28 cellular contexts compared by ENCODE assay signal in genomic region chr1:103307751-103308150, GRCh38.
"Had no signal": no experiment of that assay in that cellular context is flagged by ENCODE, and none has a peak within 500 bp of the region (broad histone marks: within the 10 kb centered on the region; RNA-seq: fewer than 3 reads in every experiment).

No MANE protein-coding gene starts in this region.

- ATAC-seq: naive thymus-derived CD8-positive, alpha-beta T cell; natural killer cell treated with Interleukin-12 subunit alpha and Interleukin-12 subunit beta and Interleukin-15 and Interleukin-18, amount 100 ng/mL, for 72 hours; pancreas; right cardiac atrium; sciatic nerve; stimulated activated memory B cell treated with anti-CD40 and anti-IgM and Interleukin-4, amounts not matched to agents 10 μg/mL and 1 μg/mL and 100 μg/mL, for 72 hours; stimulated activated naive CD8-positive, alpha-beta T cell treated with anti-CD3 and anti-CD28 coated beads, Interleukin-15, amount 100 ng/mL, for 72 hours; stimulated activated naive CD8-positive, alpha-beta T cell treated with anti-CD3 and anti-CD28 coated beads, Interleukin-15, Interleukin-2, amounts not matched to agents 100 U/mL and 50 U/mL, for 24 hours; upper lobe of right lung had no signal

- H3K4me3 ChIP-seq: pancreas, prostate gland, skin epidermis, smooth muscle cell, spleen, suprapubic skin, testis, tibial artery, transverse colon, upper lobe of right lung, uterus had no signal

- H3K4me2 ChIP-seq: smooth muscle cell had no signal

- H3K4me1 ChIP-seq: pancreas, prostate gland, spleen, suprapubic skin, testis, tibial artery, transverse colon, upper lobe of right lung, uterus had no signal

- H3K27ac ChIP-seq: neutrophil, pancreas, prostate gland, skin epidermis, spleen, suprapubic skin, testis, tibial artery, transverse colon, upper lobe of right lung, uterus had no signal

- H3K36me3 ChIP-seq: neutrophil, pancreas, prostate gland, spleen, suprapubic skin, tibial artery, transverse colon, upper lobe of right lung, uterus had no signal

- FAIRE-seq: pancreas had no signal

- DNase-seq: naive thymus-derived CD8-positive, alpha-beta T cell; nephron progenitor cell; nucleus accumbens; pancreas; right cardiac atrium; spleen; stimulated activated CD4-positive, alpha-beta T cell treated with anti-CD3 and anti-CD28 coated beads, Interleukin-12 subunit alpha, Interleukin-12 subunit beta, amount 100 ng/mL, for 4 hours; stimulated activated CD4-positive, alpha-beta T cell treated with anti-CD3 and anti-CD28 coated beads, Interleukin-1b, Interleukin-23, amount 100 ng/mL, for 48 hours; stimulated activated CD4-positive, alpha-beta T cell treated with anti-CD3 and anti-CD28 coated beads, Interleukin-4, amount 100 ng/mL, for 1 hour; stimulated activated CD4-positive, alpha-beta T cell treated with anti-CD3 and anti-CD28 coated beads, Interleukin-4, amount 100 ng/mL, for 4 hours; stimulated activated CD8-positive, alpha-beta memory T cell treated with anti-CD3 and anti-CD28 coated beads, Interleukin-4, amount 100 ng/mL, for 48 hours; stimulated activated naive CD4-positive, alpha-beta T cell; stimulated activated naive CD8-positive, alpha-beta T cell treated with anti-CD3 and anti-CD28 coated beads, Interleukin-15, amount 100 ng/mL, for 72 hours; stimulated activated naive CD8-positive, alpha-beta T cell treated with anti-CD3 and anti-CD28 coated beads, Interleukin-15, Interleukin-2, amounts not matched to agents 100 U/mL and 50 U/mL, for 24 hours; substantia nigra; testis; tibial artery; transverse colon; upper lobe of right lung; uterus had no signal

- H3K27me3 ChIP-seq: neutrophil, pancreas, spleen, suprapubic skin, testis, tibial artery, transverse colon, upper lobe of right lung, uterus had no signal

- H3K9me3 ChIP-seq: neutrophil, pancreas, prostate gland, suprapubic skin, testis, tibial artery, transverse colon, upper lobe of right lung, uterus had no signal
